18 cellular contexts compared by ENCODE assay signal in the genomic region with DNA sequence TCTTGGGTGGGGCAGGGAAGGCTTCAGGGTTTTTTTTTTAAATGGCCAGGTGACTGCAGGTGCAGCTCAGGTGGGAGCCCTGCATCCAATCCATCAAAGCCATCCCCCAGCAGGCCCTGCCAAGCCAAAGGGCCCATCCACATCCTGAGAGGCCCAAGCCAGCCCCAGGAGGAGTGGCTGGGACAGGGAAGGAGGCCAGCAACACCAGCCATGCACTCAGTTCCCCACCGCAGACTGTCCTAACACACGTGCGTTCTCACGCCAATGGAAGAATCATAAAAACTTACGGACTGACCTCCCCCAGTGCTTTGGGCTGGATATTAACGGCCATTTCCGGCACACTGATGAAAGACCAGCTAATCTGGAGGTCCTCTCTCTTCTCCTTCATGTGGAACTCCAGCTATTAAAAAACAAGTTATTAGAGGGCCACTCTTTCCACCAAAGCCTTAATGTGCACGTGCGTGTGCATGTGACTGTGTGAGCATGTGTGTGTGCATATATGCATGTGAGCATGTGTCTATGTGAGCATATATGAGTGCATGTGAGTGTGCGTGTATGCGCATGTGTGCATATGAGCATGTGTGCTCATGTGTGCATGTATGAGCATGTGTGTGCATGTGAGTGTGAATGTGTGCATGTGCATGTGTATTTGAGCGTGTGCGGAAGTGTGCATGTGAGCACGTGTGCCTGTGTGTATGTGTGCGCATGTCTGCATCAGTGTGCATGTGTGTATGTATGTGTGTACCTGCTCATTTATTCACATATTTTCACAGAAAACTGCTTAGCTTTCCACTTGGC. TPM values are rescaled to one million over a fixed set of nuclear protein-coding genes. Genes with fewer than 3 reads are reported as not detected.
DNase-seq lines count a peak whose midpoint lies in the region; ATAC-seq, FAIRE-seq and TF ChIP-seq lines count a peak whose summit lies in the region.
"Had no signal": no experiment of that assay in that cellular context is flagged by ENCODE, and none has a peak within 500 bp of the region (broad histone marks: within the 10 kb centered on the region; RNA-seq: fewer than 3 reads in every experiment).

No MANE protein-coding gene starts in this region.

- no peak for FAIRE-seq in endothelial cell of umbilical vein (lab: Jason Lieb, UNC)
- no peak for FAIRE-seq in frontal cortex (lab: Jason Lieb, UNC)
- FAIRE-seq: A204.1 had no signal

- no peaks in the 10 kb centered on the region for H4K20me1 ChIP-seq in endothelial cell of umbilical vein (replicated peaks; ENCODE audit: control insufficient read depth, extremely low read depth, insufficient read depth, low read length)

- no peak for TF ChIP-seq POLR2A in adrenal gland (IDR thresholded peaks at IDR 0.05)
- no peak for TF ChIP-seq POLR2A in endothelial cell of umbilical vein (IDR thresholded peaks at IDR 0.05; ENCODE audit: low read depth, low read length)

- TF ChIP-seq CTCF in HEK293 (tag by site-specific recombination; IDR thresholded peaks at IDR 0.05) (no peak), adrenal gland (IDR thresholded peaks at IDR 0.05) (no peak), endothelial cell of umbilical vein (IDR thresholded peaks at IDR 0.05; ENCODE audit: extremely low read depth in 1 of 2, insufficient read depth in 1 of 2, low read depth in 1 of 2, low read length in 2 of 2) (no peak)

- no peak overlapping the region for H3K4me2 ChIP-seq in endothelial cell of umbilical vein (ENCODE audit: insufficient read depth, low read length)

- CTCF ChIA-PET in HEK293 (lab: Yijun Ruan, JAX) (interaction anchor here (0.6 kb wide), 1 partner anchor 54 kb away, joined by 3 read pairs; no protein-coding TSS in a partner anchor), endothelial cell of umbilical vein (lab: Charles Lee) (interaction anchor here (0.6 to 1.4 kb wide), 3 partner anchors 14 to 199 kb away, joined by 3 to 4 read pairs (median 4); no protein-coding TSS in a partner anchor)

- no peak overlapping the region for H3K4me3 ChIP-seq in HEK293 (ENCODE audit: low read depth, low read length)
- no peak overlapping the region for H3K4me3 ChIP-seq in adrenal gland
- no peak overlapping the region for H3K4me3 ChIP-seq in endothelial cell of umbilical vein (replicated peaks in 1 of 3; ENCODE audit: insufficient read depth in 1 of 3, low read depth in 1 of 3, low read length in 3 of 3)
- H3K4me3 ChIP-seq: HAP-1 had no signal

- no peaks in the 10 kb centered on the region for H3K9me1 ChIP-seq in endothelial cell of umbilical vein (replicated peaks; ENCODE audit: control insufficient read depth, extremely low read depth, insufficient read depth, low read length)

- no peak overlapping the region for H3K27ac ChIP-seq in HEK293 (ENCODE audit: extremely low read depth, low read depth, low read length)
- peak overlapping the region in 3 of 5 donors; percentile 33 to 93 (median 84) for H3K27ac ChIP-seq in adrenal gland
- H3K27ac ChIP-seq in endothelial cell of umbilical vein (ENCODE audit: insufficient read depth, low read depth, low read length), result no peak overlapping the region
- H3K27ac ChIP-seq: C4-2B, HL-60 had no signal

- dilution Hi-C loops in endothelial cell of umbilical vein (cut with MboI; ENCODE audit: extremely low pct_ligation_motif_present, low sequenced_read_pairs), result no loop called here

- intact Hi-C loops in adrenal gland (cut with DNase I) (no loop called here), endothelial cell of umbilical vein (cut with micrococcal nuclease) (no loop called here), posterior vena cava (cut with DNase I) (no loop called here)

- H3K36me3 ChIP-seq in HEK293 (ENCODE audit: control insufficient read depth in 2 of 2, insufficient read depth in 1 of 2, low read length in 2 of 2) (peaks cover 0 to 5% of the 10 kb centered on the region in 2 experiments; a peak in 1 of 3 replicates), adrenal gland (replicated peaks in 1 of 2) (peaks cover 0 to 66% of the 10 kb centered on the region in 2 donors), endothelial cell of umbilical vein (ENCODE audit: control insufficient read depth in 2 of 2, extremely low read depth in 1 of 2, insufficient read depth in 2 of 2, low read length in 2 of 2) (peaks cover 13 to 43% of the 10 kb centered on the region in 2 experiments)

- peak in 1 of 7 donors; percentile 14 for DNase-seq in adrenal gland
- no peak for DNase-seq in endothelial cell of umbilical vein (ENCODE audit: low read depth, low spot score)
- peak; percentile 45 for DNase-seq in posterior vena cava (ENCODE audit: low spot score)
- DNase-seq in frontal cortex (ENCODE audit: low spot score in 2 of 2), result no peak
- no peak for DNase-seq in NCI-H510A treated with DMSO at 0.1 percent for 48 hours (lab: John Stamatoyannopoulos, UW)
- DNase-seq in NCI-H2227 treated with DMSO at 0.1 percent for 48 hours (lab: John Stamatoyannopoulos, UW), result no peak
- DNase-seq: ACHN; CD4-positive, alpha-beta memory T cell; DMS153; DMS79; GDM1; KBM-7 had no signal

- no peaks in the 10 kb centered on the region for H3K27me3 ChIP-seq in adrenal gland
- H3K27me3 ChIP-seq in endothelial cell of umbilical vein (ENCODE audit: control insufficient read depth in 2 of 2, insufficient read depth in 2 of 2, low read length in 2 of 2), result no peaks in the 10 kb centered on the region

- no peak overlapping the region for H2AFZ ChIP-seq in endothelial cell of umbilical vein (ENCODE audit: low read depth, low read length)

- ATAC-seq in GM18502 (IDR thresholded peaks at IDR 0.05; ENCODE audit: poor library complexity, unreplicated experiment), result no peak

- BruUV-seq in endothelial cell of umbilical vein (replicated peaks; lab: Mats Ljungman, UMichigan), result no TSS peak

- peaks cover 2% of the 10 kb centered on the region for H3K79me2 ChIP-seq in endothelial cell of umbilical vein (ENCODE audit: control insufficient read depth, insufficient read depth, low read length)

- WGBS in adrenal gland, 4 donors, result 80 to 90% (median 87%) methylated on average over 14 to 15 of the region's 15 CpGs

- no peak overlapping the region for H3K9ac ChIP-seq in endothelial cell of umbilical vein (replicated peaks; ENCODE audit: extremely low read depth, insufficient read depth, low read length)

- POLR2A ChIA-PET in HEK293 (lab: Yijun Ruan, JAX), result no interaction called here
- POLR2A ChIA-PET in endothelial cell of umbilical vein (lab: Charles Lee), result no interaction called here

- H3K4me1 ChIP-seq in HEK293 (ENCODE audit: control insufficient read depth, insufficient read depth, low read length) (no peaks in the 10 kb centered on the region), adrenal gland (replicated peaks in 1 of 2) (peaks cover 30 to 37% of the 10 kb centered on the region in 2 donors), endothelial cell of umbilical vein (ENCODE audit: control insufficient read depth, extremely low read depth, insufficient read depth, low read length) (no peaks in the 10 kb centered on the region)
- H3K4me1 ChIP-seq: HAP-1 had no signal

- H3K9me3 ChIP-seq in HEK293 (ENCODE audit: control insufficient read depth, insufficient read depth, low read depth, low read length), result no peaks in the 10 kb centered on the region
- H3K9me3 ChIP-seq in adrenal gland (replicated peaks in 1 of 3), result no peaks in the 10 kb centered on the region
- H3K9me3 ChIP-seq in endothelial cell of umbilical vein (replicated peaks; ENCODE audit: control insufficient read depth, insufficient read depth, low read length), result no peaks in the 10 kb centered on the region
- H3K9me3 ChIP-seq: HAP-1 had no signal

TF ChIP-seq in HEK293, 187 proteins besides CTCF, POLR2A, EP300 and RAD21 (continues in another document):
- TF ChIP-seq SCRT1 (tag by site-specific recombination; IDR thresholded peaks at IDR 0.05; ENCODE audit: borderline replicate concordance), result no peak

TF ChIP-seq in endothelial cell of umbilical vein, 7 proteins besides CTCF, POLR2A, EP300 and RAD21:
- no peak for TF ChIP-seq FOS (IDR thresholded peaks at IDR 0.05; ENCODE audit: borderline replicate concordance, insufficient read depth, low read length)
- TF ChIP-seq, protein P1, sequence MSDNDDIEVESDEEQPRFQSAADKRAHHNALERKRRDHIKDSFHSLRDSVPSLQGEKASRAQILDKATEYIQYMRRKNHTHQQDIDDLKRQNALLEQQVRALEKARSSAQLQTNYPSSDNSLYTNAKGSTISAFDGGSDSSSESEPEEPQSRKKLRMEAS (IDR thresholded peaks at IDR 0.05; ENCODE audit: insufficient read depth, insufficient read length), result peak; percentile 47
TF ChIP-seq in endothelial cell of umbilical vein: peak in this region for 1.

RNA-seq across cellular contexts. Expression of a gene that starts 35.1 kb away (rescaled TPM):
- total RNA-seq in adrenal gland (100 to 1,000 TPM; 233 to 439 (median 302) TPM), endothelial cell of umbilical vein (33.6 and 41.2 TPM in 2 replicates), posterior vena cava (10 to 100 TPM; 28.0 to 43.1 TPM), frontal cortex (9.4 TPM)
- polyA plus RNA-seq in adrenal gland (100 to 1,000 TPM; 175 to 284 (median 180) TPM), endothelial cell of umbilical vein (28.3 and 32.6 TPM in 2 replicates)
- polyA plus RNA-seq in endothelial cell of umbilical vein (2011; cell fraction: cytosol; rRNA removed), result 21.2 and 21.8 TPM in 2 replicates
- polyA plus RNA-seq in endothelial cell of umbilical vein (2011; cell fraction: nucleus; rRNA removed), result 69.6 and 72.9 TPM in 2 replicates
- 18.7 and 21.2 TPM in 2 replicates for polyA plus RNA-seq in endothelial cell of umbilical vein (2012)
- polyA minus RNA-seq in endothelial cell of umbilical vein, result 73.1 and 80.4 TPM in 2 replicates
- polyA minus RNA-seq in endothelial cell of umbilical vein (2011; cell fraction: cytosol; rRNA and poly(A)+ RNA removed), result 15.3 TPM
- 64.6 and 69.8 TPM in 2 replicates for polyA minus RNA-seq in endothelial cell of umbilical vein (2011; cell fraction: nucleus; rRNA and poly(A)+ RNA removed)

RNA-seq across cellular contexts. Expression of a gene that starts 39.6 kb away (rescaled TPM):
- total RNA-seq in adrenal gland (1 to 10 TPM; 3.4 to 6.7 (median 4.0) TPM), endothelial cell of umbilical vein (10.0 and 12.9 TPM in 2 replicates), posterior vena cava (1 to 10 TPM; 2.9 to 5.0 TPM), frontal cortex (6.9 TPM)
- polyA plus RNA-seq in adrenal gland (1 to 10 TPM; 2.9 to 6.4 (median 3.5) TPM), endothelial cell of umbilical vein (11.8 TPM in 2 replicates)
- polyA plus RNA-seq in endothelial cell of umbilical vein (2011; cell fraction: cytosol; rRNA removed), result 5.0 and 6.9 TPM in 2 replicates
- polyA plus RNA-seq in endothelial cell of umbilical vein (2011; cell fraction: nucleus; rRNA removed), result 54.8 and 60.8 TPM in 2 replicates
- 5.1 TPM in 2 replicates for polyA plus RNA-seq in endothelial cell of umbilical vein (2012)
- 10.4 and 12.8 TPM in 2 replicates for polyA minus RNA-seq in endothelial cell of umbilical vein
- 12.7 TPM for polyA minus RNA-seq in endothelial cell of umbilical vein (2011; cell fraction: cytosol; rRNA and poly(A)+ RNA removed)
- 20.4 and 21.6 TPM in 2 replicates for polyA minus RNA-seq in endothelial cell of umbilical vein (2011; cell fraction: nucleus; rRNA and poly(A)+ RNA removed)

Comparison
In these comparisons a context has a peak if more than half of its experiments do, and no peak if none do; other contexts are left out.
1. H3K27ac ChIP-seq: peak in adrenal gland (3 of 5); none in HEK293 (single experiment) and endothelial cell of umbilical vein (single experiment).